In genomic region chr11:116108161-116108560, GRCh38 we compare ENCODE assay signal across 25 cellular contexts.
"Had no signal": no experiment of that assay in that cellular context is flagged by ENCODE, and none has a peak within 500 bp of the region (broad histone marks: within the 10 kb centered on the region; RNA-seq: fewer than 3 reads in every experiment).

No MANE protein-coding gene starts in this region.

- H3K36me3 ChIP-seq: esophagus muscularis mucosa, gastroesophageal sphincter, heart left ventricle, ovary, sigmoid colon, spleen, transverse colon, vagina had no signal

- H3K27ac ChIP-seq: dorsolateral prefrontal cortex, esophagus muscularis mucosa, foreskin keratinocyte, gastroesophageal sphincter, heart left ventricle, hepatocyte, ovary, psoas muscle, sigmoid colon, skin epidermis, spleen, transverse colon, vagina had no signal

- DNase-seq: cerebellar nuclear complex; dorsolateral prefrontal cortex; effector CD8-positive, alpha-beta T cell; foreskin keratinocyte; heart left ventricle; immature natural killer cell; mucosa of descending colon; naive thymus-derived CD8-positive, alpha-beta T cell; occipital lobe; ovary; posterior cingulate gyrus; psoas muscle; right cardiac atrium; sigmoid colon; spleen; stimulated activated CD4-positive, alpha-beta T cell treated with anti-CD3 and anti-CD28 coated beads, Interleukin-4, amount 100 ng/mL, for 4 hours; stimulated activated naive CD8-positive, alpha-beta T cell treated with anti-CD3 and anti-CD28 coated beads, Interleukin-15, Interleukin-2, amounts not matched to agents 100 U/mL and 50 U/mL, for 24 hours; transverse colon had no signal

- ATAC-seq: foreskin keratinocyte; gastroesophageal sphincter; heart left ventricle; mucosa of descending colon; naive thymus-derived CD8-positive, alpha-beta T cell; psoas muscle; right cardiac atrium; stimulated activated memory B cell treated with anti-CD40 and anti-IgM and Interleukin-4, amounts not matched to agents 10 μg/mL and 1 μg/mL and 100 μg/mL, for 72 hours; stimulated activated naive CD8-positive, alpha-beta T cell treated with anti-CD3 and anti-CD28 coated beads, Interleukin-15, Interleukin-2, amounts not matched to agents 100 U/mL and 50 U/mL, for 24 hours had no signal

- H3K9me3 ChIP-seq: mucosa of descending colon, ovary, psoas muscle, sigmoid colon, transverse colon, vagina had no signal

- H3K4me1 ChIP-seq: esophagus muscularis mucosa, foreskin keratinocyte, gastroesophageal sphincter, psoas muscle, sigmoid colon, spleen, transverse colon, vagina had no signal

- H3K4me3 ChIP-seq: dorsolateral prefrontal cortex, esophagus muscularis mucosa, gastroesophageal sphincter, heart left ventricle, hepatocyte, lung, mucosa of descending colon, ovary, psoas muscle, sigmoid colon, skin epidermis, spleen, transverse colon, vagina had no signal

- H3K27me3 ChIP-seq: esophagus muscularis mucosa, gastroesophageal sphincter, heart left ventricle, hepatocyte, ovary, sigmoid colon, transverse colon, vagina had no signal
